8 cellular contexts compared by ENCODE assay signal in genomic region chr16:46658925-46659324, GRCh38. TPM values are rescaled to one million over a fixed set of nuclear protein-coding genes. Genes with fewer than 3 reads are reported as not detected.
A peak's percentile ranks its signal among the peaks of the same experiment; 100 is the strongest.
DNase-seq lines count a peak whose midpoint lies in the region; ATAC-seq and TF ChIP-seq lines count a peak whose summit lies in the region.

No MANE protein-coding gene starts in this region.

- H3K27me3 Mint-ChIP-seq in activated T-helper 17 cell treated with anti-CD3 and anti-CD28 coated beads, Interleukin-2, amount 50 U/mL, for 72 hours, result no peaks in the 10 kb centered on the region
- H3K27me3 Mint-ChIP-seq in stimulated activated memory B cell treated with anti-CD40 and anti-IgM and Interleukin-4, amounts not matched to agents 10 μg/mL and 1 μg/mL and 100 μg/mL, for 72 hours, result no peaks in the 10 kb centered on the region

- no peak overlapping the region for H3K27ac Mint-ChIP-seq in activated T-helper 17 cell treated with anti-CD3 and anti-CD28 coated beads, Interleukin-2, amount 50 U/mL, for 72 hours
- peak overlapping the region; percentile 67 for H3K27ac Mint-ChIP-seq in stimulated activated memory B cell treated with anti-CD40 and anti-IgM and Interleukin-4, amounts not matched to agents 10 μg/mL and 1 μg/mL and 100 μg/mL, for 72 hours

- H3K9me3 Mint-ChIP-seq in activated T-helper 17 cell treated with anti-CD3 and anti-CD28 coated beads, Interleukin-2, amount 50 U/mL, for 72 hours, result no peaks in the 10 kb centered on the region
- H3K9me3 Mint-ChIP-seq in stimulated activated memory B cell treated with anti-CD40 and anti-IgM and Interleukin-4, amounts not matched to agents 10 μg/mL and 1 μg/mL and 100 μg/mL, for 72 hours, result no peaks in the 10 kb centered on the region

- no peaks in the 10 kb centered on the region for H3K4me1 Mint-ChIP-seq in activated T-helper 17 cell treated with anti-CD3 and anti-CD28 coated beads, Interleukin-2, amount 50 U/mL, for 72 hours
- H3K4me1 Mint-ChIP-seq in stimulated activated memory B cell treated with anti-CD40 and anti-IgM and Interleukin-4, amounts not matched to agents 10 μg/mL and 1 μg/mL and 100 μg/mL, for 72 hours, result peaks cover 20% of the 10 kb centered on the region

- H3K27ac ChIP-seq in suprapubic skin (no peak overlapping the region), stomach (no peak overlapping the region)

- no peaks in the 10 kb centered on the region for H3K9me3 ChIP-seq in suprapubic skin
- no peaks in the 10 kb centered on the region for H3K9me3 ChIP-seq in stomach

- DNase-seq in GM12865 (ENCODE audit: low read depth) (peak; percentile 91), GM20000 (ENCODE audit: low spot score) (peak; percentile 77), suprapubic skin (ENCODE audit: low spot score in 2 of 2) (no peak), stomach (no peak), erythroblast (lab: John Stamatoyannopoulos, UW) (no peak)

- H3K27me3 ChIP-seq in suprapubic skin, result no peaks in the 10 kb centered on the region
- H3K27me3 ChIP-seq in stomach, result no peaks in the 10 kb centered on the region

- WGBS in suprapubic skin, result 71% methylated on average over 1 of the region's 1 CpG
- WGBS in stomach, 5 donors, result 25 to 66% (median 62%) methylated on average over 1 of the region's 1 CpG

- H3K4me3 Mint-ChIP-seq in activated T-helper 17 cell treated with anti-CD3 and anti-CD28 coated beads, Interleukin-2, amount 50 U/mL, for 72 hours, result no peak overlapping the region
- H3K4me3 Mint-ChIP-seq in stimulated activated memory B cell treated with anti-CD40 and anti-IgM and Interleukin-4, amounts not matched to agents 10 μg/mL and 1 μg/mL and 100 μg/mL, for 72 hours, result no peak overlapping the region

- TF ChIP-seq CTCF in GM12865 (IDR thresholded peaks at IDR 0.05; ENCODE audit: insufficient read depth, low read depth, low read length, missing control alignments), result no peak
- TF ChIP-seq CTCF in GM20000 (IDR thresholded peaks at IDR 0.05; ENCODE audit: extremely low read depth, missing control alignments), result no peak
- no peak for TF ChIP-seq CTCF in suprapubic skin (IDR thresholded peaks at IDR 0.05)
- no peak for TF ChIP-seq CTCF in stomach (IDR thresholded peaks at IDR 0.05)

- peaks cover 66% of the 10 kb centered on the region for H3K36me3 Mint-ChIP-seq in activated T-helper 17 cell treated with anti-CD3 and anti-CD28 coated beads, Interleukin-2, amount 50 U/mL, for 72 hours (ENCODE audit: low read depth)
- H3K36me3 Mint-ChIP-seq in stimulated activated memory B cell treated with anti-CD40 and anti-IgM and Interleukin-4, amounts not matched to agents 10 μg/mL and 1 μg/mL and 100 μg/mL, for 72 hours, result peaks cover 24% of the 10 kb centered on the region

- peaks cover 42% of the 10 kb centered on the region for H3K36me3 ChIP-seq in suprapubic skin
- H3K36me3 ChIP-seq in stomach, result peaks cover 48 to 73% (median 65%) of the 10 kb centered on the region in 4 donors

- H3K4me3 ChIP-seq in GM12865 (ENCODE audit: low read depth, low read length) (no peak overlapping the region), suprapubic skin (no peak overlapping the region), stomach (no peak overlapping the region)

- ATAC-seq in HG03521 (IDR thresholded peaks at IDR 0.05; ENCODE audit: unreplicated experiment), result peak; percentile 86
- peak; percentile 93 for ATAC-seq in activated T-helper 17 cell treated with anti-CD3 and anti-CD28 coated beads, Interleukin-2, amount 50 U/mL, for 72 hours (replicated peaks)
- ATAC-seq in stimulated activated memory B cell treated with anti-CD40 and anti-IgM and Interleukin-4, amounts not matched to agents 10 μg/mL and 1 μg/mL and 100 μg/mL, for 72 hours, result peak; percentile 98

- TF ChIP-seq EP300 in suprapubic skin (IDR thresholded peaks at IDR 0.05) (no peak), stomach (IDR thresholded peaks at IDR 0.05) (no peak)

- no peak for TF ChIP-seq POLR2A in suprapubic skin (IDR thresholded peaks at IDR 0.05)
- TF ChIP-seq POLR2A in stomach (IDR thresholded peaks at IDR 0.05), result no peak
- no peak for TF ChIP-seq POLR2A in erythroblast (IDR thresholded peaks at IDR 0.05; ENCODE audit: low read length)

- no peaks in the 10 kb centered on the region for H3K4me1 ChIP-seq in suprapubic skin
- H3K4me1 ChIP-seq in stomach, result no peaks in the 10 kb centered on the region

- intact Hi-C loops in stomach (cut with DNase I; ENCODE audit: low total_unique reads), result no loop called here

RNA-seq across cellular contexts. Expression of gene VPS35, which starts 30.1 kb away (rescaled TPM):
- total RNA-seq in activated T-helper 17 cell treated with anti-CD3 and anti-CD28 coated beads, Interleukin-2, amount 50 U/mL, for 72 hours, result 100 to 1,000 TPM in 1 of 2 donors, 10 to 100 TPM in 1; 74.2 to 105 TPM
- total RNA-seq in suprapubic skin, result 10 to 100 TPM; 49.1 to 74.8 (median 60.7) TPM
- total RNA-seq in stomach, result 100 to 1,000 TPM in 3 of 5 donors, 10 to 100 TPM in 2; 21.4 to 159 (median 108) TPM
- 10 to 100 TPM; 17.9 to 39.1 (median 18.7) TPM for polyA plus RNA-seq in stomach

RNA-seq across cellular contexts. Expression of gene ORC6, which starts 30.5 kb away (rescaled TPM):
- total RNA-seq in activated T-helper 17 cell treated with anti-CD3 and anti-CD28 coated beads, Interleukin-2, amount 50 U/mL, for 72 hours, result 10 to 100 TPM; 30.9 to 53.7 TPM
- 1 to 10 TPM; 1.8 to 3.2 (median 2.1) TPM for total RNA-seq in suprapubic skin
- total RNA-seq in stomach, result 1 to 10 TPM in 3 of 5 donors, under 1 TPM in 1, not detected in 1; 0.58 to 8.3 (median 5.5) TPM
- 1 to 10 TPM; 3.4 to 4.4 (median 3.8) TPM for polyA plus RNA-seq in stomach

RNA-seq across cellular contexts. Expression of gene SHCBP1, which starts 37.7 kb away (rescaled TPM):
- total RNA-seq in activated T-helper 17 cell treated with anti-CD3 and anti-CD28 coated beads, Interleukin-2, amount 50 U/mL, for 72 hours, result 10 to 100 TPM; 28.3 to 55.5 TPM
- 1 to 10 TPM; 1.3 to 6.3 (median 4.3) TPM for total RNA-seq in suprapubic skin
- 10 to 100 TPM in 1 of 5 donors, 1 to 10 TPM in 1, not detected in 3; 9.4 to 28.1 TPM for total RNA-seq in stomach
- polyA plus RNA-seq in stomach, result 1 to 10 TPM; 1.4 to 3.2 (median 1.7) TPM

Comparison
In these comparisons a context has a peak if more than half of its experiments do, and no peak if none do; other contexts are left out.
1. DNase-seq: peak in GM12865 (single experiment) and GM20000 (single experiment); none in suprapubic skin (0 of 2), stomach (single experiment) and erythroblast (0 of 2).
2. Peak in every context shown above with its lines, with median percentiles within 50 percentile points of each other: ATAC-seq.